In the genomic region with DNA sequence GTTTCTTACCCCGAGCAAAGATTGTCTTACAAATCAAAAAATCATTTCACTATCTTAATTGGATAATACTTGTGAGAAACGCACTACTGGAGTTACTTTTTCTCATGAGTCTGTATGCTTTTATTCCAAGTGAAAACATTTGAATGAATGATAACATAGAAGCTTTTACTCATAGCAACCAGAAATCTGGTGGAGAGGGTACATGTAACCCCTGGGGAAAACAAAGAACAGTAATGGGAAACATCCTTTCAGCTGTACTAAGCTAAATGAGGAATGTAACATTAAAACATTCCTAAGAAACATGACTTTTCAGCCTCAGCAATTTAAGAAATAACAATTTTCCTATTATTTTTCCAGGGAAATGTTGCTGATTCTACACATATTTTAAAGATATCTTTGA, we compare ENCODE assay signal across 23 cellular contexts.
"Had no signal": no experiment of that assay in that cellular context is flagged by ENCODE, and none has a peak within 500 bp of the region (broad histone marks: within the 10 kb centered on the region; RNA-seq: fewer than 3 reads in every experiment).

No MANE protein-coding gene starts in this region.

- H3K9me3 ChIP-seq: colonic mucosa, gastroesophageal sphincter, mucosa of descending colon, sigmoid colon had no signal

- H3K4me1 ChIP-seq: colonic mucosa, gastroesophageal sphincter, sigmoid colon had no signal

- H3K36me3 ChIP-seq: colonic mucosa, gastroesophageal sphincter, sigmoid colon, WERI-Rb-1 had no signal

- DNase-seq: activated CD4-positive, alpha-beta T cell treated with anti-CD3 and anti-CD28 coated beads for 1 hour; activated CD4-positive, alpha-beta T cell treated with anti-CD3 and anti-CD28 coated beads, Interleukin-2, amount 50 U/mL, for 1 hour; activated CD8-positive, alpha-beta T cell treated with anti-CD3 and anti-CD28 coated beads, Interleukin-2, amount 10 ng/mL, durations not matched to agents 7 days and 5 days; activated gamma-delta T cell; activated naive CD4-positive, alpha-beta T cell treated with anti-CD3 and anti-CD28 coated beads, Interleukin-2, amount 50 U/mL, for 16 hours; activated naive CD8-positive, alpha-beta T cell treated with anti-CD3 and anti-CD28 coated beads, Interleukin-2, amount 50 U/mL, for 24 hours; aorta; central memory CD4-positive, alpha-beta T cell; colonic mucosa; dorsolateral prefrontal cortex; endodermal cell; head of caudate nucleus; hypothalamus; mucosa of descending colon; naive B cell; nucleus accumbens; sigmoid colon; stimulated activated CD4-positive, alpha-beta T cell treated with anti-CD3 and anti-CD28 coated beads, Interleukin-4, amount 100 ng/mL, for 24 hours; stimulated activated naive CD4-positive, alpha-beta T cell treated with Interleukin-2 at 50 U/mL for 16 hours; T-helper 1 cell; WERI-Rb-1 had no signal

- H3K27me3 ChIP-seq: colonic mucosa, dorsolateral prefrontal cortex, gastroesophageal sphincter, sigmoid colon had no signal

- ATAC-seq: activated CD8-positive, alpha-beta T cell treated with anti-CD3 and anti-CD28 coated beads, Interleukin-2, amount 10 ng/mL, durations not matched to agents 7 days and 5 days; activated naive CD8-positive, alpha-beta T cell treated with anti-CD3 and anti-CD28 coated beads, Interleukin-2, amount 50 U/mL, for 24 hours; gastroesophageal sphincter; mucosa of descending colon had no signal

- H3K27ac ChIP-seq: colonic mucosa, dorsolateral prefrontal cortex, epithelial cell of prostate, gastroesophageal sphincter, sigmoid colon, WERI-Rb-1 had no signal

- H3K4me3 ChIP-seq: colonic mucosa, dorsolateral prefrontal cortex, gastroesophageal sphincter, mucosa of descending colon, sigmoid colon had no signal
